In genomic region chr14:76918176-76918750, GRCh38 we compare ENCODE assay signal across 8 cellular contexts.
DNase-seq lines count a peak whose midpoint lies in the region; ATAC-seq, FAIRE-seq and TF ChIP-seq lines count a peak whose summit lies in the region.

No MANE protein-coding gene starts in this region.

- H3K36me3 ChIP-seq in RWPE2 (ENCODE audit: low read depth), result no peaks in the 10 kb centered on the region
- no peaks in the 10 kb centered on the region for H3K36me3 ChIP-seq in fibroblast of lung (ENCODE audit: control insufficient read depth, insufficient read depth, low read length)

- H3K4me3 ChIP-seq in RWPE2 (ENCODE audit: severe bottlenecking) (no peak overlapping the region), fibroblast of lung (replicated peaks in 1 of 4; ENCODE audit: control extremely low read depth in 1 of 4, insufficient read depth in 1 of 4, low read depth in 3 of 4, low read length in 4 of 4) (peak overlapping the region in 1 of 4 experiments; percentile 5)

- no peak overlapping the region for H2AFZ ChIP-seq in fibroblast of lung (ENCODE audit: low read length)

- peak; percentile 56 for ATAC-seq in RWPE2 (ENCODE audit: low read depth)
- no peak for ATAC-seq in GM18498 (IDR thresholded peaks at IDR 0.05; ENCODE audit: unreplicated experiment)

- no peak for TF ChIP-seq CTCF in RWPE2 (IDR thresholded peaks at IDR 0.05; ENCODE audit: poor library complexity, severe bottlenecking)
- TF ChIP-seq CTCF in fibroblast of lung (conservative IDR thresholded peaks at IDR 0.05 in 1 of 2, IDR thresholded peaks at IDR 0.05 in 1 of 2; ENCODE audit: low read depth in 1 of 2, low read length in 2 of 2), result no peak
- TF ChIP-seq CTCF in D721Med (IDR thresholded peaks at IDR 0.05; ENCODE audit: insufficient read depth, missing control alignments), result no peak

- no peaks in the 10 kb centered on the region for H3K79me2 ChIP-seq in fibroblast of lung (ENCODE audit: control insufficient read depth, insufficient read depth, low read length)

- no peaks in the 10 kb centered on the region for H3K27me3 ChIP-seq in RWPE2 (ENCODE audit: insufficient read depth, poor library complexity, severe bottlenecking)
- no peaks in the 10 kb centered on the region for H3K27me3 ChIP-seq in fibroblast of lung (ENCODE audit: control insufficient read depth, insufficient read depth, low read length)

- peak overlapping the region; percentile 69 for H3K4me2 ChIP-seq in fibroblast of lung (ENCODE audit: extremely low read depth, insufficient read depth, low read length)

- DNase-seq in NCI-H82 (lab: John Stamatoyannopoulos, UW) (peak; percentile 37), NCI-H82 treated with DMSO at 0.1 percent for 48 hours (lab: John Stamatoyannopoulos, UW; ENCODE audit: unreplicated experiment) (no peak), RWPE2 (ENCODE audit: low spot score) (no peak), fibroblast of lung (ENCODE audit: low read depth in 2 of 2) (peak; percentile 94 to 96), non-pigmented ciliary epithelial cell (ENCODE audit: low read depth) (peak; percentile 38), D721Med (ENCODE audit: insufficient read length, low spot score) (no peak)
- no peak for DNase-seq in activated T-cell treated with anti-CD3 and anti-CD28 coated beads, Interleukin-2, amount 50 U/mL, for 1 hour

- FAIRE-seq in D721Med (lab: Jason Lieb, UNC), result no peak

- no peaks in the 10 kb centered on the region for H3K9me3 ChIP-seq in RWPE2 (ENCODE audit: severe bottlenecking)
- no peaks in the 10 kb centered on the region for H3K9me3 ChIP-seq in fibroblast of lung (ENCODE audit: control insufficient read depth, insufficient read depth, low read depth, low read length)

- H3K4me1 ChIP-seq in RWPE2 (ENCODE audit: insufficient read depth, poor library complexity, severe bottlenecking), result peaks cover 39% of the 10 kb centered on the region
- peaks cover 43% of the 10 kb centered on the region for H3K4me1 ChIP-seq in fibroblast of lung (ENCODE audit: control insufficient read depth, extremely low read depth, insufficient read depth, low read length)

- H3K9ac ChIP-seq in fibroblast of lung (ENCODE audit: insufficient read depth, low read length), result peak overlapping the region; percentile 68

- H4K20me1 ChIP-seq in fibroblast of lung (ENCODE audit: control insufficient read depth, extremely low read depth, insufficient read depth, low read length), result no peaks in the 10 kb centered on the region

- H3K27ac ChIP-seq in RWPE2 (ENCODE audit: poor library complexity, severe bottlenecking) (peak overlapping the region; percentile 99), fibroblast of lung (ENCODE audit: insufficient read depth, low read length) (peak overlapping the region; percentile 89)

Comparison
In these comparisons a context has a peak if more than half of its experiments do, and no peak if none do; other contexts are left out.
1. DNase-seq: peak in NCI-H82 (single experiment), fibroblast of lung (2 of 2) and non-pigmented ciliary epithelial cell (single experiment); none in NCI-H82 treated with DMSO at 0.1 percent for 48 hours (single experiment), RWPE2 (single experiment), D721Med (single experiment) and activated T-cell treated with anti-CD3 and anti-CD28 coated beads, Interleukin-2, amount 50 U/mL, for 1 hour (single experiment).